Comparison of ENCODE assay signal across 8 cellular contexts in genomic region chr19:55579766-55580621, GRCh38. TPM values are rescaled to one million over a fixed set of nuclear protein-coding genes. Genes with fewer than 3 reads are reported as not detected.
DNase-seq lines count a peak whose midpoint lies in the region; ATAC-seq and TF ChIP-seq lines count a peak whose summit lies in the region.

No MANE protein-coding gene starts in this region.

- no peak for TF ChIP-seq CTCF in CD14-positive monocyte (IDR thresholded peaks at IDR 0.05)
- TF ChIP-seq CTCF in H9 (conservative IDR thresholded peaks at IDR 0.05) = no peak
- TF ChIP-seq CTCF in parathyroid adenoma (IDR thresholded peaks at IDR 0.05) = no peak

- peak overlapping the region; percentile 88 for H3K9ac ChIP-seq in H9 (ENCODE audit: extremely low read depth, insufficient read length, low read length)
- H3K9ac ChIP-seq in parathyroid adenoma = peak overlapping the region; percentile 91

- no peak overlapping the region for H2AK5ac ChIP-seq in H9 (ENCODE audit: insufficient read length, low read length)

- no peak overlapping the region for H2BK120ac ChIP-seq in H9 (ENCODE audit: low read depth, low read length, poor library complexity, severe bottlenecking)

- no peaks in the 10 kb centered on the region for H3K23me2 ChIP-seq in H9 (ENCODE audit: insufficient read length, low read depth, low read length, poor library complexity, severe bottlenecking)

- H3K4me2 ChIP-seq in H9 (ENCODE audit: insufficient read depth, insufficient read length, low read length) = peak overlapping the region; percentile 76
- peak overlapping the region; percentile 68 for H3K4me2 ChIP-seq in parathyroid adenoma (ENCODE audit: low read length)

- no peak overlapping the region for H3K23ac ChIP-seq in H9 (ENCODE audit: insufficient read length, low read depth, low read length)

- H3K27me3 ChIP-seq in H9 (ENCODE audit: insufficient read depth, low read length) = no peaks in the 10 kb centered on the region
- no peaks in the 10 kb centered on the region for H3K27me3 ChIP-seq in parathyroid adenoma (ENCODE audit: control insufficient read depth, insufficient read depth, low read length)

- DNase-seq in CD14-positive monocyte (ENCODE audit: low spot score) = no peak
- DNase-seq in H9 = peak; percentile 59
- DNase-seq in activated CD4-positive, alpha-beta memory T cell treated with anti-CD3 and anti-CD28 coated beads, Interleukin-2, amount 10 ng/mL, durations not matched to agents 7 days and 5 days = no peak
- no peak for DNase-seq in Right ventricle myocardium inferior (ENCODE audit: missing footprints)
- no peak for DNase-seq in central memory CD4-positive, alpha-beta T cell
- DNase-seq in posterior vena cava (ENCODE audit: low spot score) = no peak

- peaks cover 0 to 10% of the 10 kb centered on the region in 2 donors for H3K36me3 Mint-ChIP-seq in CD14-positive monocyte
- peaks cover 9 to 25% (median 19%) of the 10 kb centered on the region in 3 experiments for H3K36me3 Mint-ChIP-seq in H9 (ENCODE audit: insufficient read depth in 1 of 3, low read depth in 3 of 3)
- H3K36me3 Mint-ChIP-seq in activated CD4-positive, alpha-beta memory T cell treated with anti-CD3 and anti-CD28 coated beads, Interleukin-2, amount 10 ng/mL, durations not matched to agents 7 days and 5 days (ENCODE audit: low read depth) = peaks cover 9% of the 10 kb centered on the region

- H4K5ac ChIP-seq in H9 (ENCODE audit: insufficient read length, low read depth, low read length) = no peak overlapping the region

- no peaks in the 10 kb centered on the region for H3K9me3 ChIP-seq in H9 (ENCODE audit: control insufficient read depth, low read depth, low read length)
- no peaks in the 10 kb centered on the region for H3K9me3 ChIP-seq in parathyroid adenoma (ENCODE audit: control insufficient read depth, low read length)

- intact Hi-C loops in CD14-positive monocyte (cut with micrococcal nuclease) = loop anchor here in 1 of 2 donors (5.0 kb wide), 1 partner anchor 52 kb away; no protein-coding TSS in a partner anchor
- intact Hi-C loops in Right ventricle myocardium inferior (cut with DNase I) = loop anchor here (2.0 to 5.0 kb wide), 3 partner anchors 19 to 63 kb away; partner anchors contain the start of genes FIZ1 and SBK3
- intact Hi-C loops in posterior vena cava (cut with DNase I) = loop anchor here in 1 of 2 donors (5.0 kb wide), 1 partner anchor 53 kb away; no protein-coding TSS in a partner anchor

- no peak overlapping the region for H3T11ph ChIP-seq in H9 (ENCODE audit: low read length)

- POLR2A ChIA-PET in activated CD4-positive, alpha-beta memory T cell treated with anti-CD3 and anti-CD28 coated beads, Interleukin-2, amount 10 ng/mL, durations not matched to agents 7 days and 5 days (lab: Charles Lee) = interaction anchor here (1.0 to 2.7 kb wide), 5 partner anchors 19 to 56 kb away, joined by 3 to 12 read pairs (median 7); partner anchors contain the start of genes FIZ1 and ZNF865

- H2BK12ac ChIP-seq in H9 (ENCODE audit: insufficient read length, low read depth, low read length) = no peak overlapping the region

- no CpG with 5 or more reads among the region's 20 CpGs for WGBS in H9 (ENCODE audit: extremely low coverage, insufficient read length, low lambda C conversion rate)

- no peak overlapping the region for H4K8ac ChIP-seq in H9 (replicated peaks; ENCODE audit: insufficient read length, low read depth, low read length)

- H2BK15ac ChIP-seq in H9 (ENCODE audit: low read depth, low read length) = no peak overlapping the region

- H3K4ac ChIP-seq in H9 (ENCODE audit: low read depth, low read length) = no peak overlapping the region

- no peak overlapping the region for H2BK20ac ChIP-seq in H9 (ENCODE audit: low read depth, low read length, poor library complexity, severe bottlenecking)

- ATAC-seq in Right ventricle myocardium inferior (peak; percentile 58), HG02763 (IDR thresholded peaks at IDR 0.05; ENCODE audit: unreplicated experiment) (no peak)

- H3K79me2 ChIP-seq in H9 (ENCODE audit: insufficient read depth, low read length) = peaks cover 1% of the 10 kb centered on the region; the same call in 1 of the 2 replicates
- H3K79me2 ChIP-seq in parathyroid adenoma = no peaks in the 10 kb centered on the region

- H2AFZ ChIP-seq in H9 (ENCODE audit: low read length) (no peak overlapping the region), parathyroid adenoma (peak overlapping the region; percentile 98)

- H3K9me3 Mint-ChIP-seq in CD14-positive monocyte (peaks cover 0 to 4% (median 0%) of the 10 kb centered on the region in 7 donors), H9 (no peaks in the 10 kb centered on the region)
- no peaks in the 10 kb centered on the region for H3K9me3 Mint-ChIP-seq in activated CD4-positive, alpha-beta memory T cell treated with anti-CD3 and anti-CD28 coated beads, Interleukin-2, amount 10 ng/mL, durations not matched to agents 7 days and 5 days

- no peak overlapping the region for H3K27ac ChIP-seq in H9 (ENCODE audit: insufficient read length, low read depth, low read length)
- peak overlapping the region; percentile 91 for H3K27ac ChIP-seq in parathyroid adenoma

- peak overlapping the region; percentile 89; the same call in 1 of the 2 replicates for H3K14ac ChIP-seq in H9 (ENCODE audit: insufficient read depth, low read length)

- peak overlapping the region; percentile 82 to 88 for H3K4me3 Mint-ChIP-seq in CD14-positive monocyte
- H3K4me3 Mint-ChIP-seq in H9 = peak overlapping the region; percentile 89 to 95
- peak overlapping the region; percentile 84 for H3K4me3 Mint-ChIP-seq in activated CD4-positive, alpha-beta memory T cell treated with anti-CD3 and anti-CD28 coated beads, Interleukin-2, amount 10 ng/mL, durations not matched to agents 7 days and 5 days

- no peak overlapping the region for H4K91ac ChIP-seq in H9 (ENCODE audit: insufficient read length, low read depth, low read length)

- peaks cover 20% of the 10 kb centered on the region for H3K4me1 Mint-ChIP-seq in CD14-positive monocyte
- H3K4me1 Mint-ChIP-seq in H9 = peaks cover 9 to 15% of the 10 kb centered on the region in 2 experiments
- peaks cover 20% of the 10 kb centered on the region for H3K4me1 Mint-ChIP-seq in activated CD4-positive, alpha-beta memory T cell treated with anti-CD3 and anti-CD28 coated beads, Interleukin-2, amount 10 ng/mL, durations not matched to agents 7 days and 5 days

- H3K27me3 Mint-ChIP-seq in CD14-positive monocyte (ENCODE audit: low read depth in 3 of 3) (peaks cover 6 to 9% (median 9%) of the 10 kb centered on the region in 3 donors), H9 (ENCODE audit: low read depth) (peaks cover 6% of the 10 kb centered on the region)
- peaks cover 6% of the 10 kb centered on the region for H3K27me3 Mint-ChIP-seq in activated CD4-positive, alpha-beta memory T cell treated with anti-CD3 and anti-CD28 coated beads, Interleukin-2, amount 10 ng/mL, durations not matched to agents 7 days and 5 days

- H3K27ac Mint-ChIP-seq in CD14-positive monocyte (peak overlapping the region; percentile 16 to 68 (median 61)), H9 (peak overlapping the region; percentile 10 to 93 (median 92); a peak in 5 of 7 replicates)
- peak overlapping the region; percentile 71 for H3K27ac Mint-ChIP-seq in activated CD4-positive, alpha-beta memory T cell treated with anti-CD3 and anti-CD28 coated beads, Interleukin-2, amount 10 ng/mL, durations not matched to agents 7 days and 5 days

- peaks cover 3% of the 10 kb centered on the region for H3K79me1 ChIP-seq in H9 (ENCODE audit: insufficient read depth, low read depth, low read length, poor library complexity, severe bottlenecking)

- no peaks in the 10 kb centered on the region for H3K36me3 ChIP-seq in parathyroid adenoma (ENCODE audit: control insufficient read depth, insufficient read depth, low read length)

- H3K56ac ChIP-seq in H9 (ENCODE audit: insufficient read length, low read depth, low read length) = no peak overlapping the region

- H3K18ac ChIP-seq in H9 (ENCODE audit: insufficient read length, low read depth, low read length) = peak overlapping the region; percentile 91

- CTCF ChIA-PET in activated CD4-positive, alpha-beta memory T cell treated with anti-CD3 and anti-CD28 coated beads, Interleukin-2, amount 10 ng/mL, durations not matched to agents 7 days and 5 days (lab: Charles Lee) = interaction anchor here (0.7 to 1.3 kb wide), 2 partner anchors 27 to 53 kb away, joined by 4 to 5 read pairs; no protein-coding TSS in a partner anchor

- H4K20me1 ChIP-seq in H9 (ENCODE audit: control insufficient read depth, insufficient read depth, insufficient read length) = no peaks in the 10 kb centered on the region

- no peak overlapping the region for H2BK5ac ChIP-seq in H9 (ENCODE audit: insufficient read length, low read length)

- H3K4me3 ChIP-seq in parathyroid adenoma (ENCODE audit: low read depth, low read length) = peak overlapping the region; percentile 86

- H3K4me1 ChIP-seq in H9 (ENCODE audit: insufficient read depth, low read length) (no peaks in the 10 kb centered on the region), parathyroid adenoma (peaks cover 11% of the 10 kb centered on the region)

RNA-seq across cellular contexts. Expression of gene ZNF579, which starts 0.7 kb away (rescaled TPM):
- polyA plus RNA-seq in CD14-positive monocyte = under 1 TPM in 1 of 2 donors, not detected in 1; 0.05 TPM
- total RNA-seq in H9 (2021) (19.9 and 21.5 TPM in 2 replicates), Right ventricle myocardium inferior (13.1 TPM), posterior vena cava (1 to 10 TPM; 7.4 to 7.6 TPM)
- total RNA-seq in activated CD4-positive, alpha-beta memory T cell treated with anti-CD3 and anti-CD28 coated beads, Interleukin-2, amount 10 ng/mL, durations not matched to agents 7 days and 5 days = 1 to 10 TPM; 6.4 to 6.6 TPM

RNA-seq across cellular contexts. Expression of gene FIZ1, which starts 19.3 kb away (rescaled TPM):
- 1 to 10 TPM; 1.2 to 1.6 TPM for polyA plus RNA-seq in CD14-positive monocyte
- total RNA-seq in H9 (2021) = 21.5 and 25.2 TPM in 2 replicates
- 10 to 100 TPM; 10.9 to 11.7 TPM for total RNA-seq in activated CD4-positive, alpha-beta memory T cell treated with anti-CD3 and anti-CD28 coated beads, Interleukin-2, amount 10 ng/mL, durations not matched to agents 7 days and 5 days
- 14.8 TPM for total RNA-seq in Right ventricle myocardium inferior
- total RNA-seq in posterior vena cava = 1 to 10 TPM; 7.8 to 9.7 TPM

RNA-seq across cellular contexts. Expression of gene ZNF524, which starts 20.1 kb away (rescaled TPM):
- 10 to 100 TPM; 41.8 to 45.7 TPM for polyA plus RNA-seq in CD14-positive monocyte
- total RNA-seq in H9 (2021) = 2.9 and 3.0 TPM in 2 replicates
- 10 to 100 TPM; 35.4 to 37.3 TPM for total RNA-seq in activated CD4-positive, alpha-beta memory T cell treated with anti-CD3 and anti-CD28 coated beads, Interleukin-2, amount 10 ng/mL, durations not matched to agents 7 days and 5 days
- 16.9 TPM for total RNA-seq in Right ventricle myocardium inferior
- total RNA-seq in posterior vena cava = 10 to 100 TPM; 10.6 to 11.1 TPM

RNA-seq across cellular contexts. Expression of gene ZNF865, which starts 25.5 kb away (rescaled TPM):
- under 1 TPM; 0.03 to 0.07 TPM for polyA plus RNA-seq in CD14-positive monocyte
- 13.8 and 14.3 TPM in 2 replicates for total RNA-seq in H9 (2021)
- total RNA-seq in activated CD4-positive, alpha-beta memory T cell treated with anti-CD3 and anti-CD28 coated beads, Interleukin-2, amount 10 ng/mL, durations not matched to agents 7 days and 5 days = 10 to 100 TPM; 15.3 to 15.4 TPM
- total RNA-seq in Right ventricle myocardium inferior = 16.9 TPM
- 10 to 100 TPM; 10.1 to 12.6 TPM for total RNA-seq in posterior vena cava

RNA-seq across cellular contexts. Expression of gene SBK3, which starts 34.7 kb away (rescaled TPM):
- not detected for polyA plus RNA-seq in CD14-positive monocyte
- total RNA-seq in H9 (2021) (0.48 and 0.70 TPM in 2 replicates), Right ventricle myocardium inferior (17.6 TPM), posterior vena cava (not detected)
- total RNA-seq in activated CD4-positive, alpha-beta memory T cell treated with anti-CD3 and anti-CD28 coated beads, Interleukin-2, amount 10 ng/mL, durations not matched to agents 7 days and 5 days = not detected
